ENCODE assay signal across 15 cellular contexts in genomic region chr3:14234197-14235002, GRCh38. TPM values are rescaled to one million over a fixed set of nuclear protein-coding genes. Genes with fewer than 3 reads are reported as not detected.
DNase-seq lines count a peak whose midpoint lies in the region; ATAC-seq and FAIRE-seq lines count a peak whose summit lies in the region.
"Had no signal": no experiment of that assay in that cellular context is flagged by ENCODE, and none has a peak within 500 bp of the region (broad histone marks: within the 10 kb centered on the region; RNA-seq: fewer than 3 reads in every experiment).

No MANE protein-coding gene starts in this region.

- H3K4me1 ChIP-seq in duodenal mucosa (ENCODE audit: control insufficient read depth in 1 of 2, insufficient read depth in 2 of 2, low read length in 2 of 2), result peaks cover 24 to 34% of the 10 kb centered on the region in 2 donors
- H3K4me1 ChIP-seq: BE2C had no signal

- H3K4me3 ChIP-seq in duodenal mucosa (ENCODE audit: low read depth in 1 of 2, low read length in 2 of 2) (no peak overlapping the region), skin epidermis (no peak overlapping the region)
- H3K4me3 ChIP-seq: cardiac muscle cell, ovary had no signal

- no peaks in the 10 kb centered on the region for H3K4me1 Mint-ChIP-seq in T-helper 17 cell

- no peaks in the 10 kb centered on the region for H3K36me3 ChIP-seq in duodenal mucosa (ENCODE audit: control insufficient read depth in 1 of 2, insufficient read depth in 2 of 2, low read length in 2 of 2)
- H3K36me3 ChIP-seq: BE2C, cardiac muscle cell, ovary had no signal

- peak overlapping the region; percentile 37 for H3K27ac ChIP-seq in duodenal mucosa (ENCODE audit: low read depth, low read length)
- peak overlapping the region in 16 of 21 experiments; percentile 1 to 81 (median 50) for H3K27ac ChIP-seq in skin epidermis
- H3K27ac ChIP-seq: cardiac muscle cell, ovary had no signal

- DNase-seq in LoVo (ENCODE audit: low spot score) (peak; percentile 28), kidney glomerular epithelial cell (lab: John Stamatoyannopoulos, UW) (peak; percentile 59), T-helper 17 cell (no peak), HCEC 1CT (no peak), RCC 7860 (ENCODE audit: low spot score) (no peak)
- no peak for DNase-seq in effector CD8-positive, alpha-beta T cell (lab: John Stamatoyannopoulos, UW)
- DNase-seq: activated gamma-delta T cell treated with Interleukin-2 at 50 U/mL for 16 hours, BE2C, KBM-7, NCI-H2081 treated with DMSO at 0.1 percent for 48 hours, T-helper 1 cell had no signal

- H3K27ac Mint-ChIP-seq in T-helper 17 cell, result no peak overlapping the region

- H3K27me3 Mint-ChIP-seq in T-helper 17 cell, result peaks cover 58% of the 10 kb centered on the region

- H3K9ac ChIP-seq in duodenal mucosa (ENCODE audit: low read depth in 1 of 2, low read length in 2 of 2), result peak overlapping the region; percentile 1 to 45

- H3K4me3 Mint-ChIP-seq in T-helper 17 cell, result no peak overlapping the region

- H3K9me3 ChIP-seq in duodenal mucosa (ENCODE audit: control insufficient read depth in 1 of 2, low read length in 2 of 2) (no peaks in the 10 kb centered on the region), T-helper 17 cell (ENCODE audit: control insufficient read depth, low read length, poor library complexity, severe bottlenecking) (no peaks in the 10 kb centered on the region)
- H3K9me3 ChIP-seq: BE2C, ovary had no signal

- peaks cover 7% of the 10 kb centered on the region for H3K36me3 Mint-ChIP-seq in T-helper 17 cell (ENCODE audit: low read depth)

- no peaks in the 10 kb centered on the region for H3K27me3 ChIP-seq in duodenal mucosa (ENCODE audit: control insufficient read depth in 1 of 2, insufficient read depth in 2 of 2, low read length in 2 of 2)
- H3K27me3 ChIP-seq: BE2C, ovary had no signal

- no peak for FAIRE-seq in RCC 7860 (lab: Jason Lieb, UNC)

- ATAC-seq in T-helper 17 cell, result no peak

RNA-seq across cellular contexts. Expression of gene LSM3, which starts 55.8 kb away (rescaled TPM):
- total RNA-seq in T-helper 17 cell, result 1 to 10 TPM; 5.5 to 6.3 TPM

RNA-seq across cellular contexts. Expression of gene XPC, which starts 56.0 kb away (rescaled TPM):
- 10 to 100 TPM; 65.0 to 76.4 TPM for total RNA-seq in T-helper 17 cell

Comparison
In these comparisons a context has a peak if more than half of its experiments do, and no peak if none do; other contexts are left out.
1. DNase-seq: peak in LoVo (single experiment) and kidney glomerular epithelial cell (single experiment); none in T-helper 17 cell (0 of 3), HCEC 1CT (single experiment), effector CD8-positive, alpha-beta T cell (single experiment) and RCC 7860 (single experiment).